18 cellular contexts compared by ENCODE assay signal in the genomic region with DNA sequence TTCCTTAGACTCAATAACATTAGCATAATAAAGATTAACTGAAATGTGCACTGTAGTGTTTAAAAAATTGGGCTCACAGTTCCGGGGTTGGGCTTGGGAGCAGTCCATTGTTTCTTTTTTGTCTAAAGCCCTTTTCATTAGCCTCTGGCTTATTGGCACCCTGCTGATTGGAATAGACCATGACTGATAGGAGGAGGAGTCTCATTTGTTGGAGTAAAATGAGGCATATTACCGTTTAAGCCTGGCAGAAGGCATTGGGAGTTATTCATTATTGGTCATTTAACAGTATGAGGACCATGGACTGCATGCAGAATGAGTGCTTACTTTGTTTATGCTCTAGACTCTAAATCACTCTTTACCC.
DNase-seq lines count a peak whose midpoint lies in the region; ATAC-seq and TF ChIP-seq lines count a peak whose summit lies in the region.
"Had no signal": no experiment of that assay in that cellular context is flagged by ENCODE, and none has a peak within 500 bp of the region (broad histone marks: within the 10 kb centered on the region; RNA-seq: fewer than 3 reads in every experiment).

No MANE protein-coding gene starts in this region.

- ATAC-seq in HG03097 (IDR thresholded peaks at IDR 0.05; ENCODE audit: low FRiP score, unreplicated experiment) = no peak
- ATAC-seq in GM19395 (IDR thresholded peaks at IDR 0.05; ENCODE audit: unreplicated experiment) = no peak
- ATAC-seq: heart left ventricle; natural killer cell; stimulated activated naive CD8-positive, alpha-beta T cell treated with anti-CD3 and anti-CD28 coated beads, Interleukin-15, Interleukin-2, amounts not matched to agents 100 U/mL and 50 U/mL, for 24 hours had no signal

- peak; percentile 25 for DNase-seq in NCI-H2107 treated with DMSO at 0.1 percent for 48 hours (lab: John Stamatoyannopoulos, UW; ENCODE audit: unreplicated experiment)
- no peak for DNase-seq in NCI-H2107 (lab: John Stamatoyannopoulos, UW)
- peak; percentile 73 for DNase-seq in medulla oblongata (ENCODE audit: extremely low spot score)
- no peak for DNase-seq in GDM1 (lab: John Stamatoyannopoulos, UW)
- DNase-seq in activated CD4-positive, CD25-positive, alpha-beta regulatory T cell treated with anti-CD3 and anti-CD28 coated beads, Interleukin-2, amount 50 U/mL, for 72 hours = no peak
- DNase-seq: activated CD4-positive, alpha-beta T cell treated with anti-CD3 and anti-CD28 coated beads, Interleukin-2, amount 50 U/mL, for 1 hour; activated T-cell treated with anti-CD3 and anti-CD28 coated beads, Interleukin-2, amount 50 U/mL, for 48 hours; CD4-positive, alpha-beta T cell; cerebellar nuclear complex; erythroblast; heart left ventricle; left ventricle myocardium inferior; natural killer cell; NCI-H524 treated with DMSO at 0.1 percent for 48 hours; stimulated activated naive CD8-positive, alpha-beta T cell treated with anti-CD3 and anti-CD28 coated beads, Interleukin-15, Interleukin-2, amounts not matched to agents 100 U/mL and 50 U/mL, for 24 hours had no signal

- H3K27ac ChIP-seq in VCaP = peak overlapping the region; percentile 26; the same call in 1 of the 2 replicates
- H3K27ac ChIP-seq: heart left ventricle, left ventricle myocardium inferior had no signal

- no peak for TF ChIP-seq CTCF in VCaP (conservative IDR thresholded peaks at IDR 0.05)

Comparison
In these comparisons a context has a peak if more than half of its experiments do, and no peak if none do; other contexts are left out.
1. DNase-seq: peak in NCI-H2107 treated with DMSO at 0.1 percent for 48 hours (single experiment) and medulla oblongata (single experiment); none in NCI-H2107 (single experiment), GDM1 (single experiment) and activated CD4-positive, CD25-positive, alpha-beta regulatory T cell treated with anti-CD3 and anti-CD28 coated beads, Interleukin-2, amount 50 U/mL, for 72 hours (single experiment).